ENCODE assay signal across 10 cellular contexts in the genomic region with DNA sequence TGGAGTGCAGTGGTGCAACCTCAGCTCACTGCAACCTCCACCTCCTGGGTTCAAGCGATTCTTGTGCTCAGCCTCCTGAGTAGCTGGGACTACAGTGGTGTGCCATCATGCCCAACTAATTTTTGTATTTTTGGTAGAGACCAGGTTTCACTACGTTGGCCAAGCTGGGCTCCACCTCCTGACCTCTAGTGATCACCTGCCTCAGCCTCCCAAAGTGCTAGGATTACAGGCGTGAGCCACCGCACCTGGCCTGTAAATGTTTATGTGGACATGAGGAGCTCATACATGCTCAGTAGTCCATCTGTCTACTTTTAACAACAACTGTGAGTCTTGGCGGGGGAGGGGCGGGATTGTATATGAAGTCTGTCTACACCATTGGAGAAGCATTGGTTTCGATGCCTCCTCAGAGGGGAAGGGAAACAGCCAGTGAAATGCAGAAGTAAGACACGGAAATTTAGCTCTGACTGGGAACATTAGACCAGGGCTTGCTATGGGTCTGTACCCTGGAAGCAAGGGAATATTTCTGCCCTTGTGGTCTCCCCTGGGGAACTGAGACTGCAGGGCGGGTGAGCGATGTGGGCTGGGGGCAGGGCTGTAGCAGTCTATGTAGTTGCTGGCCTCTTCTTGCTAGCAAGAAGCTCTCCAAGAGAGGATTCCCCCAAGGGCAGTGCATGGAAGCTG.
DNase-seq lines count a peak whose midpoint lies in the region; ATAC-seq and TF ChIP-seq lines count a peak whose summit lies in the region.
"Had no signal": no experiment of that assay in that cellular context is flagged by ENCODE, and none has a peak within 500 bp of the region (broad histone marks: within the 10 kb centered on the region; RNA-seq: fewer than 3 reads in every experiment).

No MANE protein-coding gene starts in this region.

- in situ Hi-C loops in brain microvascular endothelial cell (cut with HindIII; ENCODE audit: low pct_ligation_motif_present, low sequenced_read_pairs): no loop called here

- peaks cover 3% of the 10 kb centered on the region for H3K36me3 ChIP-seq in brain microvascular endothelial cell (replicated peaks)

- ATAC-seq in GM19328 (IDR thresholded peaks at IDR 0.05; ENCODE audit: unreplicated experiment) (peak; percentile 63), HG03103 (IDR thresholded peaks at IDR 0.05; ENCODE audit: low read depth, unreplicated experiment) (peak; percentile 61)

- no peak for TF ChIP-seq CTCF in brain microvascular endothelial cell (IDR thresholded peaks at IDR 0.05; ENCODE audit: low read depth, low read length, missing control alignments)

- H3K4me1 Mint-ChIP-seq in activated naive CD4-positive, alpha-beta T cell treated with anti-CD3 and anti-CD28 coated beads, Interleukin-2, amount 10 ng/mL, durations not matched to agents 7 days and 5 days: peaks cover 16% of the 10 kb centered on the region

- no peaks in the 10 kb centered on the region for H3K27me3 Mint-ChIP-seq in activated naive CD4-positive, alpha-beta T cell treated with anti-CD3 and anti-CD28 coated beads, Interleukin-2, amount 10 ng/mL, durations not matched to agents 7 days and 5 days

- H3K27ac ChIP-seq in brain microvascular endothelial cell: no peak overlapping the region
- H3K27ac ChIP-seq: suprapubic skin had no signal

- peaks cover 41% of the 10 kb centered on the region for H3K36me3 Mint-ChIP-seq in activated naive CD4-positive, alpha-beta T cell treated with anti-CD3 and anti-CD28 coated beads, Interleukin-2, amount 10 ng/mL, durations not matched to agents 7 days and 5 days

- CTCF ChIA-PET in activated naive CD4-positive, alpha-beta T cell treated with anti-CD3 and anti-CD28 coated beads, Interleukin-2, amount 10 ng/mL, durations not matched to agents 7 days and 5 days (lab: Charles Lee): no interaction called here

- H3K4me3 ChIP-seq in brain microvascular endothelial cell (ENCODE audit: low read depth, low read length): no peak overlapping the region
- H3K4me3 ChIP-seq: suprapubic skin had no signal

- no peaks in the 10 kb centered on the region for H3K27me3 ChIP-seq in brain microvascular endothelial cell (replicated peaks)
- H3K27me3 ChIP-seq: suprapubic skin had no signal

- no peak overlapping the region for H3K27ac Mint-ChIP-seq in activated naive CD4-positive, alpha-beta T cell treated with anti-CD3 and anti-CD28 coated beads, Interleukin-2, amount 10 ng/mL, durations not matched to agents 7 days and 5 days

- no peaks in the 10 kb centered on the region for H3K9me3 Mint-ChIP-seq in activated naive CD4-positive, alpha-beta T cell treated with anti-CD3 and anti-CD28 coated beads, Interleukin-2, amount 10 ng/mL, durations not matched to agents 7 days and 5 days

- DNase-seq in anterior cingulate cortex (lab: John Stamatoyannopoulos, UW) (peak in 30 of 58 donors; percentile 5 to 74 (median 36)), putamen (ENCODE audit: low spot score) (peak; percentile 52), AG20443 (ENCODE audit: low spot score) (no peak), SHP77 treated with DMSO at 0.1 percent for 48 hours (lab: John Stamatoyannopoulos, UW) (no peak), brain microvascular endothelial cell (no peak)
- no peak for DNase-seq in activated naive CD4-positive, alpha-beta T cell treated with anti-CD3 and anti-CD28 coated beads, Interleukin-2, amount 10 ng/mL, durations not matched to agents 7 days and 5 days
- DNase-seq: activated CD8-positive, alpha-beta memory T cell treated with anti-CD3 and anti-CD28 coated beads, Interleukin-2, amount 50 U/mL, for 4 hours had no signal

- H3K4me3 Mint-ChIP-seq in activated naive CD4-positive, alpha-beta T cell treated with anti-CD3 and anti-CD28 coated beads, Interleukin-2, amount 10 ng/mL, durations not matched to agents 7 days and 5 days: no peak overlapping the region

Comparison
In these comparisons a context has a peak if more than half of its experiments do, and no peak if none do; other contexts are left out.
1. DNase-seq: peak in anterior cingulate cortex (30 of 58) and putamen (single experiment); none in AG20443 (single experiment), SHP77 treated with DMSO at 0.1 percent for 48 hours (single experiment), brain microvascular endothelial cell (single experiment) and activated naive CD4-positive, alpha-beta T cell treated with anti-CD3 and anti-CD28 coated beads, Interleukin-2, amount 10 ng/mL, durations not matched to agents 7 days and 5 days (single experiment).